8 cellular contexts compared by ENCODE assay signal in the genomic region with DNA sequence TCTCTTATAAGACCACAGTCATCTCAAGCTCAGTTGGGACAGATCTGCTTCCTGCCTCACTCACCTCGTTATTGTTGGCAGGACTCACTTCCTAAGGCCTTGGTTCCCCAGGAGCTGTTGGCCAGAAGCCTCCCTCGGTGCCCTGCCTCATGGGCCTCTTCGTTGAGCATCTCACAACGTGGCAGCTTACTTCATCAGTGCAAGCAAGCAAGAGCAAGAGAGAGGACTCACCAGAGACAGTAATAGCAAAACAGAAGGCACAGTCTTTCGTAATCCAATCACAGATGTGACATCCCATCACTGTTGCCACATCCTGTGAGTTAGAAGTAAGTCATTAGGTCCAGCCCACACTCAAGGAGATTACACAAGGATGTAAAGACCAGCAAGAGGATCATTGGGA. TPM values are rescaled to one million over a fixed set of nuclear protein-coding genes. Genes with fewer than 3 reads are reported as not detected.
A peak's percentile ranks its signal among the peaks of the same experiment; 100 is the strongest.
DNase-seq lines count a peak whose midpoint lies in the region; ATAC-seq and TF ChIP-seq lines count a peak whose summit lies in the region.

No MANE protein-coding gene starts in this region.

- no peak for TF ChIP-seq CTCF in fibroblast of mammary gland (conservative IDR thresholded peaks at IDR 0.05; ENCODE audit: control insufficient read depth, insufficient read depth, low read depth, low read length)
- no peak for TF ChIP-seq CTCF in gastrocnemius medialis (IDR thresholded peaks at IDR 0.05 in 4 of 5, conservative IDR thresholded peaks at IDR 0.05 in 1 of 5)
- no peak for TF ChIP-seq CTCF in GM10266 (IDR thresholded peaks at IDR 0.05; ENCODE audit: control insufficient read depth, insufficient read depth, low read depth, missing control alignments)

- no peaks in the 10 kb centered on the region for H3K9me3 ChIP-seq in gastrocnemius medialis

- in situ Hi-C loops in gastrocnemius medialis (cut with MboI; ENCODE audit: low sequenced_read_pairs in 4 of 4) = loop anchor here in 2 of 4 donors (10.0 to 25.0 kb wide), 2 partner anchors 289 to 301 kb away; no protein-coding TSS in a partner anchor

- TF ChIP-seq POLR2A in gastrocnemius medialis (IDR thresholded peaks at IDR 0.05) = peak in 1 of 2 donors; percentile 10

- H3K36me3 ChIP-seq in gastrocnemius medialis = no peaks in the 10 kb centered on the region

- peak overlapping the region; percentile 35 for H3K4me3 ChIP-seq in fibroblast of mammary gland (ENCODE audit: control insufficient read depth, low read depth, low read length)
- no peak overlapping the region for H3K4me3 ChIP-seq in gastrocnemius medialis

- intact Hi-C loops in gastrocnemius medialis (cut with DNase I; ENCODE audit: low total_unique reads) = no loop called here

- peak overlapping the region; percentile 11 to 52 (median 40) for H3K27ac ChIP-seq in gastrocnemius medialis

- H3K4me1 ChIP-seq in gastrocnemius medialis = peaks cover 21 to 41% of the 10 kb centered on the region in 2 donors

- DNase-seq in activated CD4-positive, CD25-positive, alpha-beta regulatory T cell (lab: John Stamatoyannopoulos, UW) = no peak
- DNase-seq in activated CD4-positive, CD25-positive, alpha-beta regulatory T cell treated with anti-CD3 and anti-CD28 coated beads, Interleukin-2, amount 50 U/mL, for 72 hours = peak; percentile 38
- DNase-seq in fibroblast of mammary gland (ENCODE audit: low read depth) (peak; percentile 100), gastrocnemius medialis (peak; percentile 23 to 52), GM10266 (ENCODE audit: extremely low spot score) (no peak), foreskin melanocyte (no peak), DMS79 (lab: John Stamatoyannopoulos, UW) (no peak)

- H3K27me3 ChIP-seq in gastrocnemius medialis = no peaks in the 10 kb centered on the region

- ATAC-seq in activated CD4-positive, CD25-positive, alpha-beta regulatory T cell treated with anti-CD3 and anti-CD28 coated beads, Interleukin-2, amount 50 U/mL, for 24 hours = peak; percentile 59 to 66
- ATAC-seq in gastrocnemius medialis = peak; percentile 30 to 42

RNA-seq across cellular contexts. Expression of gene NUMB, which starts 5.1 kb away (rescaled TPM):
- 10 to 100 TPM; 14.3 to 29.8 (median 23.6) TPM for total RNA-seq in gastrocnemius medialis

RNA-seq across cellular contexts. Expression of gene RIOX1, which starts 27.3 kb away (rescaled TPM):
- total RNA-seq in gastrocnemius medialis = 1 to 10 TPM; 7.0 to 8.2 (median 7.6) TPM

Comparison
In these comparisons a context has a peak if more than half of its experiments do, and no peak if none do; other contexts are left out.
1. DNase-seq: peak in activated CD4-positive, CD25-positive, alpha-beta regulatory T cell treated with anti-CD3 and anti-CD28 coated beads, Interleukin-2, amount 50 U/mL, for 72 hours (single experiment), fibroblast of mammary gland (single experiment) and gastrocnemius medialis (2 of 2); none in activated CD4-positive, CD25-positive, alpha-beta regulatory T cell (0 of 4), GM10266 (single experiment), foreskin melanocyte (single experiment) and DMS79 (single experiment).